ENCODE assay signal across 9 cellular contexts in the genomic region with DNA sequence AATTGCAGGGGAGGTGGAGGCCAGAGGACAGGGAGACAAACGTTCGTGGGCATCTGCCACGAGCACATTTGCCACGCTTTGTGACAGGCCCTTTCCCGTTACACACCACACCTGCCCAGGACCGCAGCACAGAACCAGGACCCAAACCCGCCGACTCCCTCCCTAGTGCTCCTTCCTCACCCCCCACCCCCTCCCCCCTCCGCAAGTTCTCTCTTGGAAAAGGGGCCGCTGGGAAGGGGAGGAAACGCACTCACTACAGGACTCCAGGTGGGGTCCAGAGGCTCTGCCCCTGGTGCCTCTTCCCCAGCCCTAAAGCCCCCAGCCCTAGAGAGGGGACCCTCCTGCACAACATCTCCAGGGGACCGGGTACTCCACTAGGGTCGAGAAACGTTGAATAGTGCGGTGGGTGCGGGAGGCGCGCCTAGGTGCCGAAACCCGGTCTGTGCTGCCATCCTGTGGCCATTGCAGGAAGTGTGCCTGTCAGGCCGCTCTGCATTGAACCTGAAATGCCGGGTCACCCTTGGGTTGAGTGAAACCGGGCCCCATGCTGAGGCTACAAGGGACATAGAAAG. TPM values are rescaled to one million over a fixed set of nuclear protein-coding genes. Genes with fewer than 3 reads are reported as not detected.
DNase-seq lines count a peak whose midpoint lies in the region; ATAC-seq and TF ChIP-seq lines count a peak whose summit lies in the region.
"Had no signal": no experiment of that assay in that cellular context is flagged by ENCODE, and none has a peak within 500 bp of the region (broad histone marks: within the 10 kb centered on the region; RNA-seq: fewer than 3 reads in every experiment).

No MANE protein-coding gene starts in this region.

- H3K4me1 Mint-ChIP-seq in GM23338, result peaks cover 16% of the 10 kb centered on the region
- H3K4me1 Mint-ChIP-seq in activated naive CD8-positive, alpha-beta T cell (ENCODE audit: low read depth), result peaks cover 39% of the 10 kb centered on the region

- peaks cover 30% of the 10 kb centered on the region for H3K27me3 Mint-ChIP-seq in GM23338 (ENCODE audit: insufficient read depth, low read depth, poor library complexity)
- no peaks in the 10 kb centered on the region for H3K27me3 Mint-ChIP-seq in activated naive CD8-positive, alpha-beta T cell

- peak overlapping the region; percentile 71 for H3K4me3 Mint-ChIP-seq in GM23338
- peak overlapping the region; percentile 95 for H3K4me3 Mint-ChIP-seq in activated naive CD8-positive, alpha-beta T cell

- H3K36me3 ChIP-seq in GM23338 (ENCODE audit: insufficient read depth), result no peaks in the 10 kb centered on the region
- no peaks in the 10 kb centered on the region for H3K36me3 ChIP-seq in upper lobe of left lung

- intact Hi-C loops in cardiac septum (cut with DNase I) (no loop called here), posterior cingulate gyrus (cut with DNase I) (loop anchor here (1.0 to 5.0 kb wide), 4 partner anchors 18 to 1019 kb away; a partner anchor contains a TSS)

- no peaks in the 10 kb centered on the region; the same call in 2 of the 3 replicates for H3K9me3 Mint-ChIP-seq in GM23338
- H3K9me3 Mint-ChIP-seq in activated naive CD8-positive, alpha-beta T cell (ENCODE audit: low read depth), result no peaks in the 10 kb centered on the region

- H3K9me2 ChIP-seq in GM23338 (ENCODE audit: insufficient read depth), result no peaks in the 10 kb centered on the region

- H3F3A ChIP-seq in GM23338 (replicated peaks; ENCODE audit: low read depth), result no peaks in the 10 kb centered on the region

- DNase-seq in DMS153 (lab: John Stamatoyannopoulos, UW), result peak; percentile 59
- DNase-seq in GM23338 (ENCODE audit: low spot score), result peak; percentile 91
- peak; percentile 93 for DNase-seq in NAMALWA (ENCODE audit: low spot score)
- DNase-seq in SKM-1 (lab: John Stamatoyannopoulos, UW; ENCODE audit: unreplicated experiment), result peak; percentile 54
- peak; percentile 94 for DNase-seq in cardiac septum (ENCODE audit: low spot score)
- DNase-seq in posterior cingulate gyrus, result peak; percentile 70 to 97 (median 86)
- peak; percentile 87 to 92 for DNase-seq in upper lobe of left lung

- H3K4me3 ChIP-seq in GM23338 (peak overlapping the region; percentile 76), upper lobe of left lung (peak overlapping the region in 3 of 4 donors; percentile 43 to 62 (median 52))

- peak overlapping the region; percentile 98 for H2AFZ ChIP-seq in GM23338

- TF ChIP-seq POLR2A in upper lobe of left lung (IDR thresholded peaks at IDR 0.05), result peak in 1 of 4 donors; percentile 20

- TF ChIP-seq EP300 in upper lobe of left lung (IDR thresholded peaks at IDR 0.05), result no peak

- H3K27ac ChIP-seq in GM23338 (ENCODE audit: low read depth), result no peak overlapping the region
- peak overlapping the region; percentile 75 to 90 (median 82) for H3K27ac ChIP-seq in upper lobe of left lung

- ATAC-seq in GM23338, result peak; percentile 67
- peak; percentile 91 to 93 for ATAC-seq in upper lobe of left lung (ENCODE audit: low FRiP score in 2 of 2)

- H3K4me1 ChIP-seq in GM23338 (ENCODE audit: insufficient read depth), result peaks cover 13% of the 10 kb centered on the region; the same call in 1 of the 2 replicates
- H3K4me1 ChIP-seq in upper lobe of left lung, result peaks cover 24 to 39% (median 34%) of the 10 kb centered on the region in 4 donors

- no peaks in the 10 kb centered on the region for H3K9me3 ChIP-seq in upper lobe of left lung

- no peak overlapping the region for H3K27ac Mint-ChIP-seq in GM23338
- H3K27ac Mint-ChIP-seq in activated naive CD8-positive, alpha-beta T cell, result peak overlapping the region; percentile 99

- TF ChIP-seq CTCF in GM23338 (conservative IDR thresholded peaks at IDR 0.05; ENCODE audit: low read depth in 2 of 2), result peak; percentile 94 to 95
- peak; percentile 81 to 98 (median 96) for TF ChIP-seq CTCF in upper lobe of left lung (IDR thresholded peaks at IDR 0.05)

- H3K4me2 ChIP-seq in GM23338, result peak overlapping the region; percentile 95

- H3K27me3 ChIP-seq in GM23338 (ENCODE audit: insufficient read depth) (no peaks in the 10 kb centered on the region), upper lobe of left lung (no peaks in the 10 kb centered on the region)

- H3K79me2 ChIP-seq in GM23338 (replicated peaks; ENCODE audit: insufficient read depth), result no peaks in the 10 kb centered on the region

- H3K36me3 Mint-ChIP-seq in GM23338 (ENCODE audit: low read depth), result no peaks in the 10 kb centered on the region
- no peaks in the 10 kb centered on the region for H3K36me3 Mint-ChIP-seq in activated naive CD8-positive, alpha-beta T cell

- WGBS in upper lobe of left lung, 2 donors, result 1% methylated on average over 10 to 23 of the region's 23 CpGs

- H4K20me1 ChIP-seq in GM23338 (replicated peaks; ENCODE audit: insufficient read depth), result no peaks in the 10 kb centered on the region

TF ChIP-seq in GM23338, 12 proteins besides CTCF, POLR2A, EP300 and RAD21 (continues in another document):
- no peak for TF ChIP-seq STAT1 (IDR thresholded peaks at IDR 0.05; ENCODE audit: unreplicated experiment)
- no peak for TF ChIP-seq CREB1 (CRISPR knock-in tag; IDR thresholded peaks at IDR 0.05; ENCODE audit: low read depth)
- TF ChIP-seq NANOG (IDR thresholded peaks at IDR 0.05; ENCODE audit: borderline replicate concordance), result no peak
- TF ChIP-seq, protein P1, sequence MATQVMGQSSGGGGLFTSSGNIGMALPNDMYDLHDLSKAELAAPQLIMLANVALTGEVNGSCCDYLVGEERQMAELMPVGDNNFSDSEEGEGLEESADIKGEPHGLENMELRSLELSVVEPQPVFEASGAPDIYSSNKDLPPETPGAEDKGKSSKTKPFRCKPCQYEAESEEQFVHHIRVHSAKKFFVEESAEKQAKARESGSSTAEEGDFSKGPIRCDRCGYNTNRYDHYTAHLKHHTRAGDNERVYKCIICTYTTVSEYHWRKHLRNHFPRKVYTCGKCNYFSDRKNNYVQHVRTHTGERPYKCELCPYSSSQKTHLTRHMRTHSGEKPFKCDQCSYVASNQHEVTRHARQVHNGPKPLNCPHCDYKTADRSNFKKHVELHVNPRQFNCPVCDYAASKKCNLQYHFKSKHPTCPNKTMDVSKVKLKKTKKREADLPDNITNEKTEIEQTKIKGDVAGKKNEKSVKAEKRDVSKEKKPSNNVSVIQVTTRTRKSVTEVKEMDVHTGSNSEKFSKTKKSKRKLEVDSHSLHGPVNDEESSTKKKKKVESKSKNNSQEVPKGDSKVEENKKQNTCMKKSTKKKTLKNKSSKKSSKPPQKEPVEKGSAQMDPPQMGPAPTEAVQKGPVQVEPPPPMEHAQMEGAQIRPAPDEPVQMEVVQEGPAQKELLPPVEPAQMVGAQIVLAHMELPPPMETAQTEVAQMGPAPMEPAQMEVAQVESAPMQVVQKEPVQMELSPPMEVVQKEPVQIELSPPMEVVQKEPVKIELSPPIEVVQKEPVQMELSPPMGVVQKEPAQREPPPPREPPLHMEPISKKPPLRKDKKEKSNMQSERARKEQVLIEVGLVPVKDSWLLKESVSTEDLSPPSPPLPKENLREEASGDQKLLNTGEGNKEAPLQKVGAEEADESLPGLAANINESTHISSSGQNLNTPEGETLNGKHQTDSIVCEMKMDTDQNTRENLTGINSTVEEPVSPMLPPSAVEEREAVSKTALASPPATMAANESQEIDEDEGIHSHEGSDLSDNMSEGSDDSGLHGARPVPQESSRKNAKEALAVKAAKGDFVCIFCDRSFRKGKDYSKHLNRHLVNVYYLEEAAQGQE (IDR thresholded peaks at IDR 0.05; ENCODE audit: unreplicated experiment), result no peak
- TF ChIP-seq ZNF114 (CRISPR knock-in tag; IDR thresholded peaks at IDR 0.05), result no peak
- no peak for TF ChIP-seq ZNF331 (CRISPR knock-in tag; IDR thresholded peaks at IDR 0.05; ENCODE audit: low read depth)
- TF ChIP-seq EZH2 (IDR thresholded peaks at IDR 0.05; ENCODE audit: low read depth, unreplicated experiment), result no peak
- TF ChIP-seq EZH2phosphoT487 (IDR thresholded peaks at IDR 0.05; ENCODE audit: unreplicated experiment), result no peak

RNA-seq across cellular contexts. Expression of a gene that starts 21.9 kb away (rescaled TPM):
- 270 and 272 TPM in 2 replicates for total RNA-seq in GM23338 (2014; rRNA removed; shearing (Covaris generic))
- polyA plus RNA-seq in GM23338 (2016; fragmentation: Nextera tagmentation; extraction: Ambion mirVana), result 525 and 603 TPM in 2 replicates
- total RNA-seq in cardiac septum (1,014 TPM), upper lobe of left lung (100 to 1,000 TPM; 109 to 998 (median 405) TPM)

RNA-seq across cellular contexts. Expression of a gene that starts 42.4 kb away (rescaled TPM):
- 0.63 TPM in 1 of 2 replicates, not detected in the other for total RNA-seq in GM23338 (2014; rRNA removed; shearing (Covaris generic))
- polyA plus RNA-seq in GM23338 (2016; fragmentation: Nextera tagmentation; extraction: Ambion mirVana), result 1.8 TPM in 2 replicates
- total RNA-seq in cardiac septum (not detected), upper lobe of left lung (10 to 100 TPM in 4 of 6 donors, 1 to 10 TPM in 1, under 1 TPM in 1; 0.78 to 33.3 (median 18.0) TPM)
- total RNA-seq: subcutaneous adipose tissue had no signal

RNA-seq across cellular contexts. Expression of a gene that starts 45.3 kb away (rescaled TPM):
- total RNA-seq in GM23338 (2014; rRNA removed; shearing (Covaris generic)), result not detected in 2 replicates
- not detected in 2 replicates for polyA plus RNA-seq in GM23338 (2016; fragmentation: Nextera tagmentation; extraction: Ambion mirVana)
- total RNA-seq in cardiac septum, result not detected
- total RNA-seq in upper lobe of left lung, result not detected
- total RNA-seq: subcutaneous adipose tissue had no signal

RNA-seq across cellular contexts. Expression of a gene that starts 54.2 kb away (rescaled TPM):
- not detected in 2 replicates for total RNA-seq in GM23338 (2014; rRNA removed; shearing (Covaris generic))
- polyA plus RNA-seq in GM23338 (2016; fragmentation: Nextera tagmentation; extraction: Ambion mirVana), result not detected in 2 replicates
- total RNA-seq in cardiac septum (not detected), upper lobe of left lung (not detected)
